ENCODE assay signal across 10 cellular contexts in genomic region chr9:127562841-127563523, GRCh38. TPM values are rescaled to one million over a fixed set of nuclear protein-coding genes. Genes with fewer than 3 reads are reported as not detected.
A peak's percentile ranks its signal among the peaks of the same experiment; 100 is the strongest.
DNase-seq lines count a peak whose midpoint lies in the region; TF ChIP-seq lines count a peak whose summit lies in the region.
"Had no signal": no experiment of that assay in that cellular context is flagged by ENCODE, and none has a peak within 500 bp of the region (broad histone marks: within the 10 kb centered on the region; RNA-seq: fewer than 3 reads in every experiment).

No MANE protein-coding gene starts in this region.

- no peaks in the 10 kb centered on the region for H3K27me3 Mint-ChIP-seq in progenitor cell of endocrine pancreas

- peak overlapping the region; percentile 22 for H4K8ac ChIP-seq in trophoblast cell (ENCODE audit: low read depth, low read length)

- H3K4ac ChIP-seq in trophoblast cell (ENCODE audit: low read depth, low read length), result peak overlapping the region; percentile 78

- no peak overlapping the region for H3K9ac ChIP-seq in trophoblast cell (ENCODE audit: low read length)

- peak overlapping the region; percentile 15 for H2BK5ac ChIP-seq in trophoblast cell (ENCODE audit: low read depth, low read length, poor library complexity)

- no peaks in the 10 kb centered on the region for H3K9me3 Mint-ChIP-seq in progenitor cell of endocrine pancreas (ENCODE audit: low read depth)

- H3K4me2 ChIP-seq in trophoblast cell (ENCODE audit: low read length), result peak overlapping the region; percentile 22

- no peaks in the 10 kb centered on the region for H3K9me3 ChIP-seq in trophoblast cell (ENCODE audit: insufficient read depth, low read depth, low read length)
- no peaks in the 10 kb centered on the region for H3K9me3 ChIP-seq in SJCRH30 (replicated peaks)

- peak overlapping the region; percentile 4 for H2BK12ac ChIP-seq in trophoblast cell (ENCODE audit: low read length)

- TF ChIP-seq CTCF in fibroblast of the aortic adventitia (IDR thresholded peaks at IDR 0.05; ENCODE audit: insufficient read depth, low read length) (peak; percentile 46), progenitor cell of endocrine pancreas (IDR thresholded peaks at IDR 0.05; ENCODE audit: unreplicated experiment) (no peak)

- WGBS in trophoblast cell (ENCODE audit: extremely low coverage, insufficient coverage, insufficient read length), result no CpG with 5 or more reads among the region's 16 CpGs

- no peak overlapping the region for H4K12ac ChIP-seq in trophoblast cell (ENCODE audit: low read depth, low read length)

- H3K27ac Mint-ChIP-seq in progenitor cell of endocrine pancreas, result no peak overlapping the region

- H3K23ac ChIP-seq in trophoblast cell (ENCODE audit: low read length), result no peak overlapping the region

- peaks cover 48% of the 10 kb centered on the region for H3K79me2 ChIP-seq in trophoblast cell (ENCODE audit: control insufficient read depth, insufficient read depth, low read length, poor library complexity)

- H3K27ac ChIP-seq in trophoblast cell (ENCODE audit: low read depth, low read length) (peak overlapping the region; percentile 87), SJCRH30 (no peak overlapping the region)

- no peak overlapping the region for H3K4me3 Mint-ChIP-seq in progenitor cell of endocrine pancreas (ENCODE audit: low read depth)

- H3K4me3 ChIP-seq in fibroblast of the aortic adventitia (ENCODE audit: low read depth, low read length), result peak overlapping the region; percentile 26
- H3K4me3 ChIP-seq in trophoblast cell (ENCODE audit: low read depth, low read length), result no peak overlapping the region
- H3K4me3 ChIP-seq in SJCRH30, result no peak overlapping the region

- peak overlapping the region; percentile 54 for H3K18ac ChIP-seq in trophoblast cell (ENCODE audit: low read length)

- peak; percentile 84 for DNase-seq in Daoy (ENCODE audit: low read depth)
- peak; percentile 35 for DNase-seq in SW480 (ENCODE audit: low spot score)
- peak; percentile 80 for DNase-seq in fibroblast of the aortic adventitia (ENCODE audit: low read depth)
- DNase-seq in trophoblast cell, result peak; percentile 77 to 81
- no peak for DNase-seq in DMS153 treated with DMSO at 0.1 percent for 48 hours (lab: John Stamatoyannopoulos, UW; ENCODE audit: unreplicated experiment)
- DNase-seq in progenitor cell of endocrine pancreas (ENCODE audit: low spot score, unreplicated experiment), result no peak
- DNase-seq in SJCRH30, result no peak
- DNase-seq in iPS-NIHi11 (ENCODE audit: low spot score), result no peak
- DNase-seq: activated CD4-positive, alpha-beta T cell treated with anti-CD3 and anti-CD28 coated beads, Interleukin-2, amount 50 U/mL, for 1 hour; NCI-H2107 had no signal

- peak overlapping the region; percentile 40 for H2AK5ac ChIP-seq in trophoblast cell (ENCODE audit: low read length)

- H3K27me3 ChIP-seq in trophoblast cell (ENCODE audit: insufficient read depth, low read length) (no peaks in the 10 kb centered on the region), SJCRH30 (no peaks in the 10 kb centered on the region)

- peak overlapping the region; percentile 37 for H4K91ac ChIP-seq in trophoblast cell (ENCODE audit: low read depth, low read length)

- peaks cover 57 to 64% of the 10 kb centered on the region in 2 experiments for H3K4me1 ChIP-seq in trophoblast cell (ENCODE audit: control insufficient read depth in 1 of 2, insufficient read depth in 2 of 2, low read length in 2 of 2)
- peaks cover 32% of the 10 kb centered on the region for H3K4me1 ChIP-seq in SJCRH30

- H3K79me1 ChIP-seq in trophoblast cell (ENCODE audit: low read length), result peaks cover 61% of the 10 kb centered on the region

- H3K36me3 ChIP-seq in trophoblast cell (ENCODE audit: control insufficient read depth in 1 of 2, insufficient read depth in 2 of 2, low read length in 2 of 2) (peaks cover 30 to 32% of the 10 kb centered on the region in 2 experiments), SJCRH30 (peaks cover 12% of the 10 kb centered on the region)

- H3K14ac ChIP-seq in trophoblast cell (ENCODE audit: low read length), result peak overlapping the region; percentile 22

- H3K36me3 Mint-ChIP-seq in progenitor cell of endocrine pancreas (ENCODE audit: insufficient read depth), result peaks cover 5% of the 10 kb centered on the region

- H2BK120ac ChIP-seq in trophoblast cell (ENCODE audit: insufficient read depth, low read length, poor library complexity), result peak overlapping the region; percentile 40

- peaks cover 22% of the 10 kb centered on the region for H3K4me1 Mint-ChIP-seq in progenitor cell of endocrine pancreas (ENCODE audit: low read depth)

- peak overlapping the region; percentile 15 for H2AFZ ChIP-seq in trophoblast cell (ENCODE audit: insufficient read depth, low read length, poor library complexity)

RNA-seq across cellular contexts. Expression of gene STXBP1, which starts 49.1 kb away (rescaled TPM):
- total RNA-seq in Daoy (2014; rRNA removed; shearing (Covaris generic)), result 26.3 and 41.9 TPM in 2 replicates
- total RNA-seq in fibroblast of the aortic adventitia (ENCODE audit: low replicate concordance) (25.5 and 40.6 TPM in 2 replicates), progenitor cell of endocrine pancreas (23.4 and 24.8 TPM in 2 replicates)
- polyA plus RNA-seq in trophoblast cell (2013), result 79.8 and 92.5 TPM in 2 replicates
- 3.6 and 5.2 TPM in 2 replicates for total RNA-seq in SJCRH30 (2014; rRNA removed; shearing (Covaris generic))

Comparison
In these comparisons a context has a peak if more than half of its experiments do, and no peak if none do; other contexts are left out.
1. DNase-seq: peak in Daoy (single experiment), SW480 (single experiment), fibroblast of the aortic adventitia (single experiment) and trophoblast cell (2 of 2); none in DMS153 treated with DMSO at 0.1 percent for 48 hours (single experiment), progenitor cell of endocrine pancreas (single experiment), SJCRH30 (0 of 2) and iPS-NIHi11 (single experiment).